In the genomic region with DNA sequence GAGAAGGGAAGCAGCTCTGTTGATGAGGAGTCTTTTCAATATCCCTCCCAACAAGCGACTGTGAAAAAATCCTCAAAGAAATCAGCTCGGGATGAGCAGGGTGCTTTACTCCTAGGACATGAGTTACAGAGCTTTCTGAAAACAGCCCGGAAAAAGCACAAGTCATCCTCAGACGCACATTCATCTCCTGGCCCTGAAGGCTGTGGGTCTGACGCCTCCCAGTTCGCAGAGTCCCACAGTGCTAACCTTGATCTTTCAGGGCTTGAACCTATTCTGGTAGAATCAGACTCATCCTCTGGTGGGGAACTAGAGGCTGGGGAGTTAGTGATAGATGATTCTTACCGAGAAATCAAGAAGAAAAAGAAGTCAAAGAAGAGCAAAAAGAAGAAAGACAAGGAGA, we compare ENCODE assay signal across 24 cellular contexts.
"Had no signal": no experiment of that assay in that cellular context is flagged by ENCODE, and none has a peak within 500 bp of the region (broad histone marks: within the 10 kb centered on the region; RNA-seq: fewer than 3 reads in every experiment).

No MANE protein-coding gene starts in this region.

- H3K27ac ChIP-seq: body of pancreas, foreskin keratinocyte, left lung, thoracic aorta, vagina had no signal

- H3K27ac Mint-ChIP-seq: activated CD4-positive, alpha-beta T cell treated with anti-CD3 and anti-CD28 coated beads for 36 hours; activated naive CD8-positive, alpha-beta T cell treated with anti-CD3 and anti-CD28 coated beads, Interleukin-2, amount 50 U/mL, for 24 hours; dendritic cell treated with granulocyte-macrophage colony-stimulating factor and Interleukin-4, amounts not matched to agents 40 ng/mL and 50 ng/mL, for 4 days; mesothelial cell of epicardium; natural killer cell; progenitor cell of endocrine pancreas; type B pancreatic cell; WTC11 had no signal

- ATAC-seq: activated CD4-positive, alpha-beta T cell treated with anti-CD3 and anti-CD28 coated beads for 36 hours; activated naive CD8-positive, alpha-beta T cell treated with anti-CD3 and anti-CD28 coated beads, Interleukin-2, amount 50 U/mL, for 24 hours; body of pancreas; foreskin keratinocyte; left lung; natural killer cell; WTC11 had no signal

- H3K4me1 Mint-ChIP-seq: mesothelial cell of epicardium, WTC11 had no signal

- H3K27me3 Mint-ChIP-seq: activated CD4-positive, alpha-beta T cell treated with anti-CD3 and anti-CD28 coated beads for 36 hours; activated naive CD8-positive, alpha-beta T cell treated with anti-CD3 and anti-CD28 coated beads, Interleukin-2, amount 50 U/mL, for 24 hours; dendritic cell treated with granulocyte-macrophage colony-stimulating factor and Interleukin-4, amounts not matched to agents 40 ng/mL and 50 ng/mL, for 4 days; progenitor cell of endocrine pancreas; type B pancreatic cell had no signal

- DNase-seq: activated CD4-positive, alpha-beta T cell treated with anti-CD3 and anti-CD28 coated beads for 36 hours; activated CD4-positive, alpha-beta T cell treated with anti-CD3 and anti-CD28 coated beads, Interleukin-2, amount 50 U/mL, for 4 hours; activated gamma-delta T cell treated with Interleukin-2 at 50 U/mL for 16 hours; activated naive CD8-positive, alpha-beta T cell treated with anti-CD3 and anti-CD28 coated beads, Interleukin-2, amount 50 U/mL, for 24 hours; anterior cingulate cortex; body of pancreas; effector CD4-positive, alpha-beta T cell; foreskin keratinocyte; kidney; left lung; natural killer cell; retina; stimulated activated CD4-positive, alpha-beta T cell treated with anti-CD3 and anti-CD28 coated beads, Interleukin-2, amount 100 ng/mL, for 48 hours; stimulated activated CD8-positive, alpha-beta memory T cell treated with anti-CD3 and anti-CD28 coated beads, Interleukin-4, amount 100 ng/mL, for 48 hours; stimulated activated naive CD4-positive, alpha-beta T cell; T-helper 1 cell; T-helper 9 cell had no signal

- H3K4me3 Mint-ChIP-seq: activated CD4-positive, alpha-beta T cell treated with anti-CD3 and anti-CD28 coated beads for 36 hours; activated naive CD8-positive, alpha-beta T cell treated with anti-CD3 and anti-CD28 coated beads, Interleukin-2, amount 50 U/mL, for 24 hours; dendritic cell treated with granulocyte-macrophage colony-stimulating factor and Interleukin-4, amounts not matched to agents 40 ng/mL and 50 ng/mL, for 4 days; mesothelial cell of epicardium; natural killer cell; type B pancreatic cell; WTC11 had no signal

- H3K9me3 Mint-ChIP-seq: activated naive CD8-positive, alpha-beta T cell treated with anti-CD3 and anti-CD28 coated beads, Interleukin-2, amount 50 U/mL, for 24 hours; dendritic cell treated with granulocyte-macrophage colony-stimulating factor and Interleukin-4, amounts not matched to agents 40 ng/mL and 50 ng/mL, for 4 days; mesothelial cell of epicardium; natural killer cell; type B pancreatic cell had no signal
